In genomic region chr4:41540687-41541086, GRCh38 we compare ENCODE assay signal across 32 cellular contexts. TPM values are rescaled to one million over a fixed set of nuclear protein-coding genes. Genes with fewer than 3 reads are reported as not detected.
DNase-seq lines count a peak whose midpoint lies in the region; TF ChIP-seq lines count a peak whose summit lies in the region.
"Had no signal": no experiment of that assay in that cellular context is flagged by ENCODE, and none has a peak within 500 bp of the region (broad histone marks: within the 10 kb centered on the region; RNA-seq: fewer than 3 reads in every experiment).

No MANE protein-coding gene starts in this region.

- H3K36me3 Mint-ChIP-seq in nephron (ENCODE audit: low read depth): no peaks in the 10 kb centered on the region
- H3K36me3 Mint-ChIP-seq: activated CD8-positive, alpha-beta memory T cell treated with anti-CD3 and anti-CD28 coated beads, Interleukin-2, amount 10 ng/mL, durations not matched to agents 7 days and 5 days; CD14-positive monocyte; natural killer cell had no signal

- H3K4me3 ChIP-seq in dorsolateral prefrontal cortex: no peak overlapping the region
- H3K4me3 ChIP-seq in tibial artery: no peak overlapping the region
- H3K4me3 ChIP-seq: GM23338, mucosa of descending colon, Peyer's patch, stomach, tibial nerve had no signal

- H3K9me3 ChIP-seq in tibial artery: no peaks in the 10 kb centered on the region
- H3K9me3 ChIP-seq: mucosa of descending colon, Peyer's patch, stomach, tibial nerve had no signal

- intact Hi-C loops in dorsolateral prefrontal cortex (cut with DNase I): no loop called here
- intact Hi-C loops in tibial artery (cut with DNase I; ENCODE audit: low total_unique reads): loop anchor here (10.0 kb wide), 1 partner anchor 106 kb away; no protein-coding TSS in a partner anchor
- intact Hi-C loops in head of caudate nucleus (cut with DNase I): no loop called here

- H3K4me1 ChIP-seq in tibial artery: peaks cover 0 to 98% (median 55%) of the 10 kb centered on the region in 4 donors
- H3K4me1 ChIP-seq: Peyer's patch had no signal

- H3K27ac Mint-ChIP-seq in nephron: peak overlapping the region; percentile 9 to 86 (median 30)
- H3K27ac Mint-ChIP-seq: activated CD8-positive, alpha-beta memory T cell treated with anti-CD3 and anti-CD28 coated beads, Interleukin-2, amount 10 ng/mL, durations not matched to agents 7 days and 5 days; CD14-positive monocyte; GM23338; natural killer cell had no signal

- DNase-seq in NCI-H1092 treated with DMSO at 0.1 percent for 48 hours (lab: John Stamatoyannopoulos, UW) (peak; percentile 1), NCI-H1092 (lab: John Stamatoyannopoulos, UW) (no peak), dorsolateral prefrontal cortex (no peak), tibial artery (no peak), head of caudate nucleus (no peak), GF-D8 (lab: John Stamatoyannopoulos, UW) (no peak)
- DNase-seq in stimulated activated CD4-positive, alpha-beta T cell treated with anti-CD3 and anti-CD28 coated beads, Interleukin-2, amount 100 ng/mL, for 24 hours: no peak
- DNase-seq: activated CD4-positive, alpha-beta T cell treated with anti-CD3 and anti-CD28 coated beads, Interleukin-2, amount 50 U/mL, for 4 hours; activated CD8-positive, alpha-beta memory T cell treated with anti-CD3 and anti-CD28 coated beads, Interleukin-2, amount 10 ng/mL, durations not matched to agents 7 days and 5 days; activated gamma-delta T cell; activated T-cell treated with anti-CD3 and anti-CD28 coated beads, Interleukin-2, amount 50 U/mL, for 4 hours; Calu3; DMS79 treated with DMSO at 0.1 percent for 48 hours; foreskin melanocyte; GDM1; IMR-90; mucosa of descending colon; natural killer cell; NCI-H1436 treated with DMSO at 0.1 percent for 48 hours; NCI-H2081 treated with DMSO at 0.1 percent for 48 hours; NCI-H2227 treated with DMSO at 0.1 percent for 48 hours; NCI-H69; Peyer's patch; SIG-M5; stimulated activated CD4-positive, alpha-beta T cell treated with anti-CD3 and anti-CD28 coated beads, Interleukin-2, amount 100 ng/mL, for 48 hours; stomach had no signal

- H3K27me3 ChIP-seq in dorsolateral prefrontal cortex (no peaks in the 10 kb centered on the region), tibial artery (no peaks in the 10 kb centered on the region)
- H3K27me3 ChIP-seq: Peyer's patch, stomach, tibial nerve had no signal

- no peaks in the 10 kb centered on the region for H3K9me3 Mint-ChIP-seq in nephron
- H3K9me3 Mint-ChIP-seq: activated T-cell treated with anti-CD3 and anti-CD28 coated beads, Interleukin-2, amount 50 U/mL, for 4 hours; CD14-positive monocyte; central memory CD8-positive, alpha-beta T cell; GM23338 had no signal

- H3K27ac ChIP-seq in dorsolateral prefrontal cortex (peak overlapping the region in 51 of 59 donors; percentile 17 to 90 (median 70)), tibial artery (peak overlapping the region; percentile 81 to 84)

- H3K4me3 Mint-ChIP-seq in nephron: no peak overlapping the region
- H3K4me3 Mint-ChIP-seq: activated CD8-positive, alpha-beta memory T cell treated with anti-CD3 and anti-CD28 coated beads, Interleukin-2, amount 10 ng/mL, durations not matched to agents 7 days and 5 days; activated T-cell treated with anti-CD3 and anti-CD28 coated beads, Interleukin-2, amount 50 U/mL, for 4 hours; CD14-positive monocyte; central memory CD8-positive, alpha-beta T cell; GM23338; natural killer cell had no signal

- H3K4me1 Mint-ChIP-seq in nephron: peaks cover 61% of the 10 kb centered on the region
- H3K4me1 Mint-ChIP-seq: activated CD8-positive, alpha-beta memory T cell treated with anti-CD3 and anti-CD28 coated beads, Interleukin-2, amount 10 ng/mL, durations not matched to agents 7 days and 5 days; central memory CD8-positive, alpha-beta T cell; natural killer cell had no signal

- H3K36me3 ChIP-seq in tibial artery: no peaks in the 10 kb centered on the region
- H3K36me3 ChIP-seq: Peyer's patch, stomach, tibial nerve had no signal

- TF ChIP-seq CTCF in dorsolateral prefrontal cortex (IDR thresholded peaks at IDR 0.05 in 54 of 56, conservative IDR thresholded peaks at IDR 0.05 in 2 of 56; ENCODE audit: low read depth in 1 of 56, partially characterized antibody in 56 of 56): no peak
- no peak for TF ChIP-seq CTCF in nephron (IDR thresholded peaks at IDR 0.05; ENCODE audit: unreplicated experiment in 3 of 3)
- no peak for TF ChIP-seq CTCF in tibial artery (IDR thresholded peaks at IDR 0.05)

- peaks cover 10% of the 10 kb centered on the region for H3K27me3 Mint-ChIP-seq in nephron (ENCODE audit: low read depth)
- H3K27me3 Mint-ChIP-seq: activated CD8-positive, alpha-beta memory T cell treated with anti-CD3 and anti-CD28 coated beads, Interleukin-2, amount 10 ng/mL, durations not matched to agents 7 days and 5 days; central memory CD8-positive, alpha-beta T cell had no signal

RNA-seq across cellular contexts. Expression of gene LIMCH1, which starts 2.7 kb away (rescaled TPM):
- 100 to 1,000 TPM; 126 to 357 (median 196) TPM for total RNA-seq in dorsolateral prefrontal cortex
- total RNA-seq: activated CD8-positive, alpha-beta memory T cell treated with anti-CD3 and anti-CD28 coated beads, Interleukin-2, amount 10 ng/mL, durations not matched to agents 7 days and 5 days; T-helper 2 cell treated with Interferon-gamma antibody and Interleukin-4, amounts not matched to agents 100 ng/mL and 5 ng/mL, for 36 hours had no signal
